ENCODE assay signal across 33 cellular contexts in the genomic region with DNA sequence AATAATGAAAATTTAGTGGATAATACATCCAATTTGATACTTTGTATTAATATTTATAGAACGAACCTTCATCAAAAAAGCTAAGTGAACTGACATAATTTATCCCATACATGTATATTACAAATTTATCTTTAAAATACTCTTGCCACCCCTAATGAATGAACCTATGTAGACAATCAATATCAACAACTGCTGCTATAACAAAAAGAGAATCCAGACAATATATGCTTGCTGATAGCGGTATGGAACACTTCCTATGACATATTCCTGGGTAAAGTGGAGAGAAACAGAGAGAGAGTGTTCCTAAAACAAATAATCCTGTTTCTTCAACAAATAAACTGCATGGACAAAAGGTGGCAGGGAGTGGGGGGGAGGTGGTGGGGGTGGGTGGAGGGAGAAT. TPM values are rescaled to one million over a fixed set of nuclear protein-coding genes. Genes with fewer than 3 reads are reported as not detected.
A peak's percentile ranks its signal among the peaks of the same experiment; 100 is the strongest.
DNase-seq lines count a peak whose midpoint lies in the region; ATAC-seq, FAIRE-seq and TF ChIP-seq lines count a peak whose summit lies in the region.
"Had no signal": no experiment of that assay in that cellular context is flagged by ENCODE, and none has a peak within 500 bp of the region (broad histone marks: within the 10 kb centered on the region; RNA-seq: fewer than 3 reads in every experiment).

No MANE protein-coding gene starts in this region.

- FAIRE-seq in HepG2 (lab: Jason Lieb, UNC) = no peak
- FAIRE-seq: A204.1, A549, D721Med had no signal

- POLR2A ChIA-PET in HepG2 (lab: Yijun Ruan, JAX) = no interaction called here

- CTCF ChIA-PET in HepG2 (lab: Yijun Ruan, JAX; ENCODE audit: low intra/inter-chr PET ratio, low total read pairs) = no interaction called here

- no peak overlapping the region for H3K4me3 ChIP-seq in HepG2 (replicated peaks in 1 of 3; ENCODE audit: insufficient read depth in 1 of 3, low read depth in 2 of 3, low read length in 3 of 3)
- H3K4me3 ChIP-seq in right lobe of liver = no peak overlapping the region
- H3K4me3 ChIP-seq: A549; BLaER1; BLaER1 treated with 17β-estradiol and CSF1 and Interleukin-3, amounts not matched to agents 10 nM and 100 nM had no signal

- peaks cover 14% of the 10 kb centered on the region for H3K4me1 Mint-ChIP-seq in stimulated activated effector memory CD8-positive, alpha-beta T cell treated with anti-CD3 and anti-CD28 coated beads, Interleukin-12 subunit alpha, Interleukin-12 subunit beta, amount 100 ng/mL, for 72 hours
- H3K4me1 Mint-ChIP-seq: B cell had no signal

- H3K4me1 ChIP-seq in HepG2 (ENCODE audit: insufficient read depth, low read length) = no peaks in the 10 kb centered on the region
- H3K4me1 ChIP-seq in right lobe of liver = no peaks in the 10 kb centered on the region
- H3K4me1 ChIP-seq: A549, BE2C, Caco-2 had no signal

- peaks cover 39% of the 10 kb centered on the region for H3K36me3 Mint-ChIP-seq in stimulated activated effector memory CD8-positive, alpha-beta T cell treated with anti-CD3 and anti-CD28 coated beads, Interleukin-12 subunit alpha, Interleukin-12 subunit beta, amount 100 ng/mL, for 72 hours

- H3K27me3 ChIP-seq in HepG2 (ENCODE audit: control insufficient read depth in 1 of 2, insufficient read depth in 2 of 2, low read length in 2 of 2) (no peaks in the 10 kb centered on the region), right lobe of liver (no peaks in the 10 kb centered on the region)
- H3K27me3 ChIP-seq: BE2C; BLaER1; BLaER1 treated with 17β-estradiol and CSF1 and Interleukin-3, amounts not matched to agents 10 nM and 100 nM had no signal

- no peaks in the 10 kb centered on the region for H4K20me1 ChIP-seq in HepG2 (ENCODE audit: insufficient read depth, low read length)
- H4K20me1 ChIP-seq: BLaER1; BLaER1 treated with 17β-estradiol and CSF1 and Interleukin-3, amounts not matched to agents 10 nM and 100 nM had no signal

- H3K79me2 ChIP-seq in HepG2 (ENCODE audit: insufficient read depth, low read length) = no peaks in the 10 kb centered on the region

- TF ChIP-seq POLR2A in HepG2 (IDR thresholded peaks at IDR 0.05; ENCODE audit: insufficient read depth in 1 of 2, low read depth in 2 of 2, low read length in 2 of 2) (no peak), right lobe of liver (IDR thresholded peaks at IDR 0.05) (no peak)

- intact Hi-C loops in HepG2 (cut with micrococcal nuclease; ENCODE audit: unreplicated experiment) (no loop called here), right lobe of liver (cut with DNase I) (no loop called here)

- peak overlapping the region; percentile 46 for H3K27ac Mint-ChIP-seq in stimulated activated effector memory CD8-positive, alpha-beta T cell treated with anti-CD3 and anti-CD28 coated beads, Interleukin-12 subunit alpha, Interleukin-12 subunit beta, amount 100 ng/mL, for 72 hours
- H3K27ac Mint-ChIP-seq: B cell; CD4-positive, alpha-beta T cell; CD8-positive, alpha-beta T cell had no signal

- DNase-seq in HepG2 (ENCODE audit: low spot score) = no peak
- no peak for DNase-seq in right lobe of liver
- DNase-seq in stimulated activated effector memory CD8-positive, alpha-beta T cell treated with anti-CD3 and anti-CD28 coated beads, Interleukin-12 subunit alpha, Interleukin-12 subunit beta, amount 100 ng/mL, for 72 hours (ENCODE audit: low spot score in 2 of 2) = no peak
- no peak for DNase-seq in amygdala (lab: John Stamatoyannopoulos, UW)
- DNase-seq: 8988T; ACHN; AML-193; BE2C; C1 segment of cervical spinal cord; Caco-2; Calu3; CD4-positive, alpha-beta memory T cell; CD4-positive, alpha-beta T cell; CD4-positive, CD25-positive, alpha-beta regulatory T cell; CD8-positive, alpha-beta memory T cell; CD8-positive, alpha-beta T cell; COR-L47; DMS 273 treated with DMSO at 0.1 percent for 48 hours; DMS153; DMS53; DMS79; DMS79 treated with DMSO at 0.1 percent for 48 hours; DND-41; EL had no signal

- peaks cover 6% of the 10 kb centered on the region for H3K9me3 Mint-ChIP-seq in stimulated activated effector memory CD8-positive, alpha-beta T cell treated with anti-CD3 and anti-CD28 coated beads, Interleukin-12 subunit alpha, Interleukin-12 subunit beta, amount 100 ng/mL, for 72 hours
- H3K9me3 Mint-ChIP-seq: CD14-positive monocyte; CD4-positive, alpha-beta T cell; CD8-positive, alpha-beta memory T cell; CD8-positive, alpha-beta T cell had no signal

- no peak overlapping the region for H3K9ac ChIP-seq in HepG2 (ENCODE audit: insufficient read depth, low read depth, low read length)
- H3K9ac ChIP-seq: BLaER1; BLaER1 treated with 17β-estradiol and CSF1 and Interleukin-3, amounts not matched to agents 10 nM and 100 nM had no signal

- no peak for TF ChIP-seq CTCF in HepG2 (CRISPR knock-in tag; IDR thresholded peaks at IDR 0.05)
- no peak for TF ChIP-seq CTCF in right lobe of liver (IDR thresholded peaks at IDR 0.05)

- H3K27ac ChIP-seq in HepG2 (ENCODE audit: extremely low read length, insufficient read depth, low read length) (no peak overlapping the region), right lobe of liver (no peak overlapping the region)
- H3K27ac ChIP-seq: 22Rv1; A549; BLaER1; BLaER1 treated with 17β-estradiol and CSF1 and Interleukin-3, amounts not matched to agents 10 nM and 100 nM; C4-2B had no signal

- ATAC-seq in HepG2 (no peak), right lobe of liver (no peak)
- no peak for ATAC-seq in stimulated activated effector memory CD8-positive, alpha-beta T cell treated with anti-CD3 and anti-CD28 coated beads, Interleukin-12 subunit alpha, Interleukin-12 subunit beta, amount 100 ng/mL, for 72 hours
- ATAC-seq: A549; CD8-positive, alpha-beta T cell had no signal

- H3K36me3 ChIP-seq in HepG2 (replicated peaks in 1 of 2; ENCODE audit: control insufficient read depth in 1 of 2, insufficient read depth in 2 of 2, low read length in 2 of 2) = peaks cover 5 to 45% of the 10 kb centered on the region in 2 experiments; a peak in 4 of 5 replicates
- peaks cover 0 to 8% (median 0%) of the 10 kb centered on the region in 4 donors for H3K36me3 ChIP-seq in right lobe of liver

- in situ Hi-C loops in HepG2 (cut with HindIII; ENCODE audit: extremely low pct_ligation_motif_present, low pct_unique_long_range_greater_than_20kb) = no loop called here

- TF ChIP-seq EP300 in HepG2 (IDR thresholded peaks at IDR 0.05; ENCODE audit: low read depth in 2 of 2, low read length in 2 of 2) (no peak), HepG2 (CRISPR knock-in tag; IDR thresholded peaks at IDR 0.05; ENCODE audit: borderline replicate concordance) (no peak)

- H3K9me3 ChIP-seq in HepG2 (ENCODE audit: low read length) (no peaks in the 10 kb centered on the region), right lobe of liver (no peaks in the 10 kb centered on the region)
- H3K9me3 ChIP-seq: A549; BE2C; BLaER1; BLaER1 treated with 17β-estradiol and CSF1 and Interleukin-3, amounts not matched to agents 10 nM and 100 nM; Caco-2 had no signal

- H3K4me2 ChIP-seq in HepG2 (ENCODE audit: low read depth, low read length) = no peak overlapping the region
- H3K4me2 ChIP-seq: A549; BLaER1; BLaER1 treated with 17β-estradiol and CSF1 and Interleukin-3, amounts not matched to agents 10 nM and 100 nM had no signal

- WGBS in HepG2 (ENCODE audit: low lambda C conversion rate) = 96% methylated on average over 2 of the region's 2 CpGs
- 94% methylated on average over 2 of the region's 2 CpGs for WGBS in right lobe of liver (ENCODE audit: insufficient coverage, low coverage, low lambda C conversion rate, missing lambda C conversion rate)

- no TSS peak for BruUV-seq in HepG2 (replicated peaks; lab: Mats Ljungman, UMichigan)

- H2AFZ ChIP-seq in HepG2 (ENCODE audit: low read length) = no peak overlapping the region

- no peak for TF ChIP-seq RAD21 in HepG2 (CRISPR knock-in tag; IDR thresholded peaks at IDR 0.05)

- no peak overlapping the region for H3K4me3 Mint-ChIP-seq in stimulated activated effector memory CD8-positive, alpha-beta T cell treated with anti-CD3 and anti-CD28 coated beads, Interleukin-12 subunit alpha, Interleukin-12 subunit beta, amount 100 ng/mL, for 72 hours
- H3K4me3 Mint-ChIP-seq: B cell; CD14-positive monocyte; CD4-positive, alpha-beta memory T cell; CD4-positive, alpha-beta T cell; CD4-positive, CD25-positive, alpha-beta regulatory T cell; CD8-positive, alpha-beta memory T cell; CD8-positive, alpha-beta T cell had no signal

RNA-seq across cellular contexts. Expression of gene TM7SF3, which starts 31.3 kb away (rescaled TPM):
- total RNA-seq in HepG2 (2016; rRNA removed; fragmentation: Illumina TruSeq; extraction: Trizol) = 94.4 and 116 TPM in 2 replicates
- 60.4 and 62.2 TPM in 2 replicates for total RNA-seq in HepG2 (2016; cell fraction: cytosol; rRNA removed; fragmentation: Illumina TruSeq; extraction: Trizol; ENCODE audit: low read depth)
- total RNA-seq in HepG2 (2016; cell fraction: insoluble cytoplasmic fraction; rRNA removed; fragmentation: Illumina TruSeq; extraction: Trizol) = 97.5 and 107 TPM in 2 replicates
- 107 and 119 TPM in 2 replicates for total RNA-seq in HepG2 (2016; cell fraction: membrane; rRNA removed; fragmentation: Illumina TruSeq; extraction: Trizol)
- total RNA-seq in HepG2 (2016; cell fraction: nucleus; rRNA removed; fragmentation: Illumina TruSeq; extraction: Trizol) = 83.7 and 117 TPM in 2 replicates
- 92.4 and 142 TPM in 2 replicates for polyA plus RNA-seq in HepG2 (2011; rRNA removed)
- 69.7 and 91.0 TPM in 2 replicates for polyA plus RNA-seq in HepG2 (2011; cell fraction: cytosol; rRNA removed)
- polyA plus RNA-seq in HepG2 (2011; cell fraction: nucleus; rRNA removed) = 57.6 and 67.7 TPM in 2 replicates
- 42.4 and 42.9 TPM in 2 replicates for polyA plus RNA-seq in HepG2 (2012)
- polyA plus RNA-seq in HepG2 (2016; cell fraction: cytosol; fragmentation: Illumina TruSeq; extraction: Trizol; ENCODE audit: low read depth) = 50.6 and 52.5 TPM in 2 replicates
- polyA plus RNA-seq in HepG2 (2016; cell fraction: insoluble cytoplasmic fraction; fragmentation: Illumina TruSeq; extraction: Trizol; ENCODE audit: low read depth) = 80.7 TPM in 2 replicates
- 85.7 and 89.6 TPM in 2 replicates for polyA plus RNA-seq in HepG2 (2016; cell fraction: membrane; fragmentation: Illumina TruSeq; extraction: Trizol; ENCODE audit: low read depth)
- 126 and 139 TPM in 2 replicates for polyA plus RNA-seq in HepG2 (2016; cell fraction: nucleus; fragmentation: Illumina TruSeq; extraction: Trizol; ENCODE audit: insufficient read depth, low read depth)
- 371 and 424 TPM in 2 replicates for polyA minus RNA-seq in HepG2 (2011; rRNA and poly(A)+ RNA removed; ENCODE audit: low replicate concordance)
- 81.5 and 87.6 TPM in 2 replicates for polyA minus RNA-seq in HepG2 (2011; cell fraction: cytosol; rRNA and poly(A)+ RNA removed)
- polyA minus RNA-seq in HepG2 (2011; cell fraction: nucleus; rRNA and poly(A)+ RNA removed) = 59.6 and 73.8 TPM in 2 replicates
- 10 to 100 TPM; 38.4 to 75.1 (median 62.8) TPM for total RNA-seq in right lobe of liver

RNA-seq across cellular contexts. Expression of gene MED21, which starts 39.5 kb away (rescaled TPM):
- total RNA-seq in HepG2 (2016; rRNA removed; fragmentation: Illumina TruSeq; extraction: Trizol) (34.1 and 56.0 TPM in 2 replicates), right lobe of liver (10 to 100 TPM; 14.7 to 26.8 (median 20.6) TPM)
- total RNA-seq in HepG2 (2016; cell fraction: cytosol; rRNA removed; fragmentation: Illumina TruSeq; extraction: Trizol; ENCODE audit: low read depth) = 9.5 and 9.8 TPM in 2 replicates
- total RNA-seq in HepG2 (2016; cell fraction: insoluble cytoplasmic fraction; rRNA removed; fragmentation: Illumina TruSeq; extraction: Trizol) = 33.2 and 54.7 TPM in 2 replicates
- total RNA-seq in HepG2 (2016; cell fraction: membrane; rRNA removed; fragmentation: Illumina TruSeq; extraction: Trizol) = 17.7 and 22.0 TPM in 2 replicates
- total RNA-seq in HepG2 (2016; cell fraction: nucleus; rRNA removed; fragmentation: Illumina TruSeq; extraction: Trizol) = 27.3 and 28.4 TPM in 2 replicates
- polyA plus RNA-seq in HepG2 (2011; rRNA removed) = 19.2 and 19.4 TPM in 2 replicates
- polyA plus RNA-seq in HepG2 (2011; cell fraction: cytosol; rRNA removed) = 9.1 and 13.2 TPM in 2 replicates
- polyA plus RNA-seq in HepG2 (2011; cell fraction: nucleus; rRNA removed) = 5.1 and 9.1 TPM in 2 replicates
- polyA plus RNA-seq in HepG2 (2012) = 19.9 and 21.5 TPM in 2 replicates
- 5.8 and 7.0 TPM in 2 replicates for polyA plus RNA-seq in HepG2 (2016; cell fraction: cytosol; fragmentation: Illumina TruSeq; extraction: Trizol; ENCODE audit: low read depth)
- polyA plus RNA-seq in HepG2 (2016; cell fraction: insoluble cytoplasmic fraction; fragmentation: Illumina TruSeq; extraction: Trizol; ENCODE audit: low read depth) = 44.5 and 48.7 TPM in 2 replicates
- polyA plus RNA-seq in HepG2 (2016; cell fraction: membrane; fragmentation: Illumina TruSeq; extraction: Trizol; ENCODE audit: low read depth) = 13.2 and 14.0 TPM in 2 replicates
- polyA plus RNA-seq in HepG2 (2016; cell fraction: nucleus; fragmentation: Illumina TruSeq; extraction: Trizol; ENCODE audit: insufficient read depth, low read depth) = 17.9 and 18.9 TPM in 2 replicates
- polyA minus RNA-seq in HepG2 (2011; rRNA and poly(A)+ RNA removed; ENCODE audit: low replicate concordance) = 33.8 and 105 TPM in 2 replicates
- polyA minus RNA-seq in HepG2 (2011; cell fraction: cytosol; rRNA and poly(A)+ RNA removed) = 24.2 and 29.0 TPM in 2 replicates
- 38.4 and 40.3 TPM in 2 replicates for polyA minus RNA-seq in HepG2 (2011; cell fraction: nucleus; rRNA and poly(A)+ RNA removed)

RNA-seq across cellular contexts. Expression of gene FGFR1OP2, which starts 44.6 kb away (rescaled TPM):
- total RNA-seq in HepG2 (2016; rRNA removed; fragmentation: Illumina TruSeq; extraction: Trizol) = 38.1 and 47.3 TPM in 2 replicates
- 74.9 and 87.6 TPM in 2 replicates for total RNA-seq in HepG2 (2016; cell fraction: cytosol; rRNA removed; fragmentation: Illumina TruSeq; extraction: Trizol; ENCODE audit: low read depth)
- 40.6 and 49.8 TPM in 2 replicates for total RNA-seq in HepG2 (2016; cell fraction: insoluble cytoplasmic fraction; rRNA removed; fragmentation: Illumina TruSeq; extraction: Trizol)
- 69.6 and 77.6 TPM in 2 replicates for total RNA-seq in HepG2 (2016; cell fraction: membrane; rRNA removed; fragmentation: Illumina TruSeq; extraction: Trizol)
- total RNA-seq in HepG2 (2016; cell fraction: nucleus; rRNA removed; fragmentation: Illumina TruSeq; extraction: Trizol) = 22.8 and 26.2 TPM in 2 replicates
- 16.7 and 18.3 TPM in 2 replicates for polyA plus RNA-seq in HepG2 (2011; rRNA removed)
- 12.5 and 15.9 TPM in 2 replicates for polyA plus RNA-seq in HepG2 (2011; cell fraction: cytosol; rRNA removed)
- 13.7 and 17.5 TPM in 2 replicates for polyA plus RNA-seq in HepG2 (2011; cell fraction: nucleus; rRNA removed)
- polyA plus RNA-seq in HepG2 (2012) = 24.1 and 27.9 TPM in 2 replicates
- 93.1 and 127 TPM in 2 replicates for polyA plus RNA-seq in HepG2 (2016; cell fraction: cytosol; fragmentation: Illumina TruSeq; extraction: Trizol; ENCODE audit: low read depth)
- 47.7 and 50.5 TPM in 2 replicates for polyA plus RNA-seq in HepG2 (2016; cell fraction: insoluble cytoplasmic fraction; fragmentation: Illumina TruSeq; extraction: Trizol; ENCODE audit: low read depth)
- 64.2 and 76.0 TPM in 2 replicates for polyA plus RNA-seq in HepG2 (2016; cell fraction: membrane; fragmentation: Illumina TruSeq; extraction: Trizol; ENCODE audit: low read depth)
- 34.1 and 35.2 TPM in 2 replicates for polyA plus RNA-seq in HepG2 (2016; cell fraction: nucleus; fragmentation: Illumina TruSeq; extraction: Trizol; ENCODE audit: insufficient read depth, low read depth)
- 9.1 and 14.6 TPM in 2 replicates for polyA minus RNA-seq in HepG2 (2011; rRNA and poly(A)+ RNA removed; ENCODE audit: low replicate concordance)
- polyA minus RNA-seq in HepG2 (2011; cell fraction: cytosol; rRNA and poly(A)+ RNA removed) = 16.0 and 17.1 TPM in 2 replicates
- 42.7 and 50.1 TPM in 2 replicates for polyA minus RNA-seq in HepG2 (2011; cell fraction: nucleus; rRNA and poly(A)+ RNA removed)
- 10 to 100 TPM; 13.3 to 29.6 (median 20.1) TPM for total RNA-seq in right lobe of liver

RNA-seq across cellular contexts. Expression of gene INTS13, which starts 45.1 kb away (rescaled TPM):
- total RNA-seq in HepG2 (2016; rRNA removed; fragmentation: Illumina TruSeq; extraction: Trizol) = 43.7 and 62.3 TPM in 2 replicates
- 15.8 and 15.9 TPM in 2 replicates for total RNA-seq in HepG2 (2016; cell fraction: cytosol; rRNA removed; fragmentation: Illumina TruSeq; extraction: Trizol; ENCODE audit: low read depth)
- 47.2 and 64.6 TPM in 2 replicates for total RNA-seq in HepG2 (2016; cell fraction: insoluble cytoplasmic fraction; rRNA removed; fragmentation: Illumina TruSeq; extraction: Trizol)
- total RNA-seq in HepG2 (2016; cell fraction: membrane; rRNA removed; fragmentation: Illumina TruSeq; extraction: Trizol) = 27.4 and 28.5 TPM in 2 replicates
- total RNA-seq in HepG2 (2016; cell fraction: nucleus; rRNA removed; fragmentation: Illumina TruSeq; extraction: Trizol) = 28.7 and 30.6 TPM in 2 replicates
- polyA plus RNA-seq in HepG2 (2011; rRNA removed) = 11.4 and 16.3 TPM in 2 replicates
- 4.8 and 7.6 TPM in 2 replicates for polyA plus RNA-seq in HepG2 (2011; cell fraction: cytosol; rRNA removed)
- 5.5 and 7.5 TPM in 2 replicates for polyA plus RNA-seq in HepG2 (2011; cell fraction: nucleus; rRNA removed)
- polyA plus RNA-seq in HepG2 (2012) = 20.3 and 21.4 TPM in 2 replicates
- 6.9 and 8.4 TPM in 2 replicates for polyA plus RNA-seq in HepG2 (2016; cell fraction: cytosol; fragmentation: Illumina TruSeq; extraction: Trizol; ENCODE audit: low read depth)
- 56.6 and 67.3 TPM in 2 replicates for polyA plus RNA-seq in HepG2 (2016; cell fraction: insoluble cytoplasmic fraction; fragmentation: Illumina TruSeq; extraction: Trizol; ENCODE audit: low read depth)
- polyA plus RNA-seq in HepG2 (2016; cell fraction: membrane; fragmentation: Illumina TruSeq; extraction: Trizol; ENCODE audit: low read depth) = 19.7 and 20.4 TPM in 2 replicates
- 33.4 and 38.6 TPM in 2 replicates for polyA plus RNA-seq in HepG2 (2016; cell fraction: nucleus; fragmentation: Illumina TruSeq; extraction: Trizol; ENCODE audit: insufficient read depth, low read depth)
- polyA minus RNA-seq in HepG2 (2011; rRNA and poly(A)+ RNA removed; ENCODE audit: low replicate concordance) = 13.8 and 31.5 TPM in 2 replicates
- 21.8 and 31.2 TPM in 2 replicates for polyA minus RNA-seq in HepG2 (2011; cell fraction: cytosol; rRNA and poly(A)+ RNA removed)
- polyA minus RNA-seq in HepG2 (2011; cell fraction: nucleus; rRNA and poly(A)+ RNA removed) = 34.6 TPM in 2 replicates
- 10 to 100 TPM in 2 of 6 experiments, 1 to 10 TPM in 4; 6.2 to 17.2 (median 9.1) TPM for total RNA-seq in right lobe of liver
